Comparison of ENCODE assay signal across 8 cellular contexts in genomic region chr6:111997078-111997862, GRCh38. TPM values are rescaled to one million over a fixed set of nuclear protein-coding genes. Genes with fewer than 3 reads are reported as not detected.
DNase-seq lines count a peak whose midpoint lies in the region; ATAC-seq lines count a peak whose summit lies in the region.

No MANE protein-coding gene starts in this region.

- H3K27me3 ChIP-seq in effector memory CD4-positive, alpha-beta T cell (replicated peaks; ENCODE audit: control insufficient read depth, insufficient read depth, low read length, poor library complexity, severe bottlenecking), result no peaks in the 10 kb centered on the region
- peaks cover 0 to 4% of the 10 kb centered on the region in 2 experiments for H3K27me3 ChIP-seq in mesenchymal stem cell (ENCODE audit: control insufficient read depth in 1 of 2, insufficient read depth in 1 of 2, low read length in 2 of 2)

- no peaks in the 10 kb centered on the region for H3K9me3 ChIP-seq in effector memory CD4-positive, alpha-beta T cell (ENCODE audit: control insufficient read depth, low read length)
- no peaks in the 10 kb centered on the region for H3K9me3 ChIP-seq in mesenchymal stem cell (ENCODE audit: control insufficient read depth, low read length)

- DNase-seq in AG08396 (ENCODE audit: low spot score) (peak; percentile 63), HT-29 (ENCODE audit: low spot score) (peak; percentile 76), NK-92 (lab: John Stamatoyannopoulos, UW; ENCODE audit: unreplicated experiment) (peak; percentile 47), mesenchymal stem cell (peak; percentile 70)
- peak; percentile 63 to 71 for DNase-seq in activated CD8-positive, alpha-beta memory T cell treated with anti-CD3 and anti-CD28 coated beads for 1 hour (ENCODE audit: extremely low read depth in 1 of 2, low read depth in 1 of 2)
- peak; percentile 64 to 74 (median 65) for DNase-seq in effector memory CD4-positive, alpha-beta T cell
- peak; percentile 54 to 68 for DNase-seq in stimulated activated CD8-positive, alpha-beta memory T cell treated with anti-CD3 and anti-CD28 coated beads, Interleukin-4, amount 100 ng/mL, for 1 hour (ENCODE audit: low read depth in 2 of 2, low spot score in 1 of 2)

- peak overlapping the region; percentile 81 for H3K9ac ChIP-seq in mesenchymal stem cell (ENCODE audit: low read length)

- H3K4me3 ChIP-seq in effector memory CD4-positive, alpha-beta T cell (ENCODE audit: insufficient read depth, low read depth, low read length, poor library complexity, severe bottlenecking), result no peak overlapping the region
- H3K4me3 ChIP-seq in mesenchymal stem cell (ENCODE audit: insufficient read depth in 1 of 2, low read depth in 1 of 2, low read length in 2 of 2), result peak overlapping the region in 1 of 2 experiments; percentile 73

- no peak overlapping the region for H2AK5ac ChIP-seq in mesenchymal stem cell (ENCODE audit: low read length, severe bottlenecking)

- H3K4me1 ChIP-seq in effector memory CD4-positive, alpha-beta T cell (ENCODE audit: control insufficient read depth, insufficient read depth, low read length, poor library complexity, severe bottlenecking), result peaks cover 26% of the 10 kb centered on the region
- peaks cover 3% of the 10 kb centered on the region for H3K4me1 ChIP-seq in mesenchymal stem cell (ENCODE audit: control insufficient read depth, insufficient read depth, low read depth, low read length)

- H4K8ac ChIP-seq in mesenchymal stem cell (ENCODE audit: low read length), result no peak overlapping the region

- no peak overlapping the region for H3K4ac ChIP-seq in mesenchymal stem cell (ENCODE audit: low read depth in 1 of 2, low read length in 2 of 2)

- no peak overlapping the region for H3K18ac ChIP-seq in mesenchymal stem cell (ENCODE audit: low read depth in 1 of 2, low read length in 2 of 2)

- H2BK15ac ChIP-seq in mesenchymal stem cell (ENCODE audit: low read depth, poor library complexity, severe bottlenecking), result no peak overlapping the region

- H2AFZ ChIP-seq in mesenchymal stem cell (ENCODE audit: low read depth, low read length), result no peak overlapping the region

- no peak overlapping the region for H2BK5ac ChIP-seq in mesenchymal stem cell (ENCODE audit: low read depth, low read length, poor library complexity, severe bottlenecking)

- no peak overlapping the region for H3K23ac ChIP-seq in mesenchymal stem cell (ENCODE audit: low read length in 2 of 2)

- no peaks in the 10 kb centered on the region for H3K36me3 ChIP-seq in effector memory CD4-positive, alpha-beta T cell (ENCODE audit: control insufficient read depth, insufficient read depth, low read length)
- no peaks in the 10 kb centered on the region for H3K36me3 ChIP-seq in mesenchymal stem cell (ENCODE audit: control insufficient read depth in 1 of 2, insufficient read depth in 2 of 2, low read depth in 1 of 2, low read length in 2 of 2)

- H2BK12ac ChIP-seq in mesenchymal stem cell (ENCODE audit: low read length in 2 of 2), result peak overlapping the region in 1 of 2 experiments; percentile 0

- no peak overlapping the region for H4K91ac ChIP-seq in mesenchymal stem cell (ENCODE audit: low read length)

- peak overlapping the region; percentile 44 for H3K4me2 ChIP-seq in mesenchymal stem cell (ENCODE audit: low read length, poor library complexity, severe bottlenecking)

- no peak overlapping the region for H2BK120ac ChIP-seq in mesenchymal stem cell (ENCODE audit: low read depth, low read length)

- peak; percentile 63 for ATAC-seq in GM18909 (IDR thresholded peaks at IDR 0.05; ENCODE audit: poor library complexity, unreplicated experiment)

- H3K27ac ChIP-seq in effector memory CD4-positive, alpha-beta T cell (ENCODE audit: insufficient read depth, low read length, poor library complexity, severe bottlenecking), result no peak overlapping the region
- H3K27ac ChIP-seq in mesenchymal stem cell (ENCODE audit: low read length, poor library complexity, severe bottlenecking), result no peak overlapping the region

- H3K79me1 ChIP-seq in mesenchymal stem cell (replicated peaks; ENCODE audit: low read length, poor library complexity, severe bottlenecking), result no peaks in the 10 kb centered on the region

- WGBS in mesenchymal stem cell, result 25% methylated on average over 24 of the region's 24 CpGs

- H3K14ac ChIP-seq in mesenchymal stem cell (ENCODE audit: low read length in 2 of 2), result no peak overlapping the region

RNA-seq across cellular contexts. Expression of gene CCN6, which starts 56.6 kb away (rescaled TPM):
- total RNA-seq in HT-29 (2014; rRNA removed; shearing (Covaris generic)), result not detected in 2 replicates
- not detected for polyA plus RNA-seq in mesenchymal stem cell (2013, experiment 1 of 2)
- 0.05 TPM for polyA plus RNA-seq in mesenchymal stem cell (2013, experiment 2 of 2)
